ENCODE assay signal across 9 cellular contexts in the genomic region with DNA sequence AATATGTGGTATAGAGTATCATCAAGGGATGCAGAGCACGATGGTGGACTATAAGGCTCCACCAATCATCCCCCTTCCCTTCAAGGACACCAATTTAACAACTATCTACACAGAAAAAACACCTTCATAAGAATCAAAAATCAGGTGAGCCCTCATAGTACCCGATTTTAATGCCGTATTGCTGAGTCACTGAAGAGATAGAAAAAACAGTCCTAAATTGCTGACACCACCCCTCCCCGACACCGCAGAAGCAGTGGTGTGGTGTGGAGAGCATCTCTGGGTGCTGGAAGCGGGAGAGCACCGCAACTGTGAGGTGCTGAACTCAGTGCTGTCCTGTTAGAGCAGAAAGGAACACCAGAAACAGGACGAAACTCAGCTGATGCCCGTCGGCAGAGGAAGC.
"Had no signal": no experiment of that assay in that cellular context is flagged by ENCODE, and none has a peak within 500 bp of the region (broad histone marks: within the 10 kb centered on the region; RNA-seq: fewer than 3 reads in every experiment).

No MANE protein-coding gene starts in this region.

- H3K27ac Mint-ChIP-seq: HFFc6, IgD-negative memory B cell had no signal

- H3K4me3 ChIP-seq: HAP-1 had no signal

- H3K9me3 ChIP-seq: HAP-1 had no signal

- H3K27me3 Mint-ChIP-seq: IgD-negative memory B cell had no signal

- ATAC-seq: HCT116 had no signal

- H3K9me3 Mint-ChIP-seq: HFFc6, IgD-negative memory B cell had no signal

- H3K4me3 Mint-ChIP-seq: HFFc6, IgD-negative memory B cell had no signal

- DNase-seq: GOT3, HFFc6, Kasumi-1, KG1 had no signal

- H3K4me1 ChIP-seq: HAP-1 had no signal

- FAIRE-seq: H54, HTR-8/SVneo had no signal
